In the genomic region with DNA sequence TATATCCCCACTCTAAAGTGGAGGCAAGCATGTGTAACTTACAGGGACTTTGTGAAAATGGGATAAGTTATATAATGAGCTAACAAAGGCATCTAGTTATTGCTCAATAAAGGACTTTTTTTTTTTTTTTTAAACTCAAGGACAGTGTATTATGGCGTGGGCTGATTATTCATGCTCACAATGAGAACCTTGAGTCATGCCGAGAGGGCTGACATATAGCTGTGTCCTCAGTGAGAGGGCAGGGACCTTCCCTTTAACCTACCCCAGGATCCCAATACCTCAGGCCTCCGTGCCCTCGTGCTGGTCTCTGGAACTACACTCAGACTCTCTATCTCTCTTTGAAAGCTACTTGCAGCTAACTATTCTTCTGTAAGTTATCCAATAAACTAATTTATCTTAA, we compare ENCODE assay signal across 8 cellular contexts.
DNase-seq lines count a peak whose midpoint lies in the region; ATAC-seq, FAIRE-seq and TF ChIP-seq lines count a peak whose summit lies in the region.

No MANE protein-coding gene starts in this region.

- H3K27me3 Mint-ChIP-seq in CD8-positive, alpha-beta memory T cell, result no peaks in the 10 kb centered on the region
- no peaks in the 10 kb centered on the region for H3K27me3 Mint-ChIP-seq in Caco-2 (ENCODE audit: insufficient read depth, unreplicated experiment)

- H3K36me3 Mint-ChIP-seq in CD8-positive, alpha-beta memory T cell, result peaks cover 0 to 4% (median 0%) of the 10 kb centered on the region in 3 donors
- H3K36me3 Mint-ChIP-seq in Caco-2 (ENCODE audit: insufficient read depth, unreplicated experiment), result no peaks in the 10 kb centered on the region

- TF ChIP-seq CTCF in brain microvascular endothelial cell (IDR thresholded peaks at IDR 0.05; ENCODE audit: low read depth, low read length, missing control alignments) (peak; percentile 20), Caco-2 (IDR thresholded peaks at IDR 0.05; ENCODE audit: insufficient read depth in 1 of 2, low read depth in 1 of 2, low read length in 1 of 2, severe bottlenecking in 1 of 2, unreplicated experiment in 1 of 2) (no peak), tibial artery (IDR thresholded peaks at IDR 0.05) (no peak), D721Med (IDR thresholded peaks at IDR 0.05; ENCODE audit: insufficient read depth, missing control alignments) (no peak)

- peaks cover 65 to 93% (median 72%) of the 10 kb centered on the region in 3 donors for H3K4me1 Mint-ChIP-seq in CD8-positive, alpha-beta memory T cell
- H3K4me1 Mint-ChIP-seq in Caco-2 (ENCODE audit: low read depth, unreplicated experiment), result no peaks in the 10 kb centered on the region

- H3K27me3 ChIP-seq in CD8-positive, alpha-beta memory T cell (ENCODE audit: insufficient read depth, low read length, poor library complexity, severe bottlenecking), result no peaks in the 10 kb centered on the region
- H3K27me3 ChIP-seq in brain microvascular endothelial cell (replicated peaks), result no peaks in the 10 kb centered on the region
- no peaks in the 10 kb centered on the region for H3K27me3 ChIP-seq in Caco-2 (replicated peaks; ENCODE audit: control insufficient read depth, insufficient read depth, low read length)
- H3K27me3 ChIP-seq in tibial artery, result no peaks in the 10 kb centered on the region

- peaks cover 55% of the 10 kb centered on the region for H3K4me1 ChIP-seq in CD8-positive, alpha-beta memory T cell (ENCODE audit: insufficient read depth, low read length)
- H3K4me1 ChIP-seq in Caco-2, result no peaks in the 10 kb centered on the region
- peaks cover 0 to 17% (median 5%) of the 10 kb centered on the region in 4 donors for H3K4me1 ChIP-seq in tibial artery

- no TSS peak for BruUV-seq in Caco-2 (replicated peaks; lab: Mats Ljungman, UMichigan)

- H3K27ac ChIP-seq in CD8-positive, alpha-beta memory T cell (ENCODE audit: low read depth, low read length), result no peak overlapping the region
- no peak overlapping the region for H3K27ac ChIP-seq in brain microvascular endothelial cell
- no peak overlapping the region for H3K27ac ChIP-seq in tibial artery

- CTCF ChIA-PET in CD8-positive, alpha-beta memory T cell (lab: Charles Lee), result interaction anchor here (1.1 to 2.7 kb wide), 7 partner anchors 11 to 69 kb away, joined by 3 to 17 read pairs (median 3); no protein-coding TSS in a partner anchor
- CTCF ChIA-PET in Caco-2 (lab: Charles Lee), result interaction anchor here (0.7 to 0.9 kb wide), 2 partner anchors 126 to 183 kb away, joined by 3 read pairs; no protein-coding TSS in a partner anchor

- no peak overlapping the region for H3K4me3 ChIP-seq in CD8-positive, alpha-beta memory T cell (ENCODE audit: low read length)
- no peak overlapping the region for H3K4me3 ChIP-seq in brain microvascular endothelial cell (ENCODE audit: low read depth, low read length)
- H3K4me3 ChIP-seq in skeletal muscle cell (ENCODE audit: low read depth, low read length), result no peak overlapping the region
- H3K4me3 ChIP-seq in Caco-2 (ENCODE audit: low read depth, low read length), result no peak overlapping the region
- no peak overlapping the region for H3K4me3 ChIP-seq in tibial artery

- POLR2A ChIA-PET in CD8-positive, alpha-beta memory T cell (lab: Charles Lee), result interaction anchor here (0.8 to 1.3 kb wide), 2 partner anchors 9 to 11 kb away, joined by 3 to 5 read pairs; no protein-coding TSS in a partner anchor
- POLR2A ChIA-PET in Caco-2 (lab: Charles Lee), result interaction anchor here (0.6 kb wide), 1 partner anchor 215 kb away, joined by 3 read pairs; no protein-coding TSS in a partner anchor

- FAIRE-seq in D721Med (lab: Jason Lieb, UNC), result no peak

- peak overlapping the region in 1 of 7 donors; percentile 22 for H3K4me3 Mint-ChIP-seq in CD8-positive, alpha-beta memory T cell
- H3K4me3 Mint-ChIP-seq in Caco-2 (ENCODE audit: unreplicated experiment), result no peak overlapping the region

- no peaks in the 10 kb centered on the region for H3K36me3 ChIP-seq in CD8-positive, alpha-beta memory T cell (ENCODE audit: insufficient read depth, low read length)
- H3K36me3 ChIP-seq in brain microvascular endothelial cell (replicated peaks) (no peaks in the 10 kb centered on the region), Caco-2 (ENCODE audit: control insufficient read depth, insufficient read depth, low read length) (no peaks in the 10 kb centered on the region), tibial artery (no peaks in the 10 kb centered on the region)

- H3K9me3 Mint-ChIP-seq in CD8-positive, alpha-beta memory T cell, result peaks cover 0 to 10% (median 8%) of the 10 kb centered on the region in 5 donors
- no peaks in the 10 kb centered on the region for H3K9me3 Mint-ChIP-seq in Caco-2 (ENCODE audit: unreplicated experiment)

- in situ Hi-C loops in brain microvascular endothelial cell (cut with HindIII; ENCODE audit: low pct_ligation_motif_present, low sequenced_read_pairs), result no loop called here

- ATAC-seq in HG03045 (IDR thresholded peaks at IDR 0.05; ENCODE audit: unreplicated experiment), result peak; percentile 62
- ATAC-seq in HG03108 (IDR thresholded peaks at IDR 0.05; ENCODE audit: unreplicated experiment), result no peak

- peaks cover 5% of the 10 kb centered on the region for H3K9me3 ChIP-seq in CD8-positive, alpha-beta memory T cell (ENCODE audit: low read length)
- H3K9me3 ChIP-seq in Caco-2 (no peaks in the 10 kb centered on the region), tibial artery (peaks cover 0 to 3% (median 0%) of the 10 kb centered on the region in 3 donors)

- intact Hi-C loops in Caco-2 (cut with micrococcal nuclease; ENCODE audit: unreplicated experiment), result no loop called here
- intact Hi-C loops in tibial artery (cut with DNase I; ENCODE audit: low total_unique reads), result no loop called here

- peak overlapping the region; percentile 43 to 95 (median 78) for H3K27ac Mint-ChIP-seq in CD8-positive, alpha-beta memory T cell
- no peak overlapping the region for H3K27ac Mint-ChIP-seq in Caco-2 (ENCODE audit: unreplicated experiment)

- no peak for DNase-seq in CD8-positive, alpha-beta memory T cell
- DNase-seq in brain microvascular endothelial cell (peak; percentile 71), skeletal muscle cell (ENCODE audit: low read depth) (peak; percentile 75), Caco-2 (no peak), tibial artery (no peak), D721Med (ENCODE audit: insufficient read length, low spot score) (no peak)

Comparison
In these comparisons a context has a peak if more than half of its experiments do, and no peak if none do; other contexts are left out.
1. DNase-seq: peak in brain microvascular endothelial cell (single experiment) and skeletal muscle cell (single experiment); none in CD8-positive, alpha-beta memory T cell (0 of 5), Caco-2 (0 of 2), tibial artery (0 of 2) and D721Med (single experiment).